Comparison of ENCODE assay signal across 8 cellular contexts in the genomic region with DNA sequence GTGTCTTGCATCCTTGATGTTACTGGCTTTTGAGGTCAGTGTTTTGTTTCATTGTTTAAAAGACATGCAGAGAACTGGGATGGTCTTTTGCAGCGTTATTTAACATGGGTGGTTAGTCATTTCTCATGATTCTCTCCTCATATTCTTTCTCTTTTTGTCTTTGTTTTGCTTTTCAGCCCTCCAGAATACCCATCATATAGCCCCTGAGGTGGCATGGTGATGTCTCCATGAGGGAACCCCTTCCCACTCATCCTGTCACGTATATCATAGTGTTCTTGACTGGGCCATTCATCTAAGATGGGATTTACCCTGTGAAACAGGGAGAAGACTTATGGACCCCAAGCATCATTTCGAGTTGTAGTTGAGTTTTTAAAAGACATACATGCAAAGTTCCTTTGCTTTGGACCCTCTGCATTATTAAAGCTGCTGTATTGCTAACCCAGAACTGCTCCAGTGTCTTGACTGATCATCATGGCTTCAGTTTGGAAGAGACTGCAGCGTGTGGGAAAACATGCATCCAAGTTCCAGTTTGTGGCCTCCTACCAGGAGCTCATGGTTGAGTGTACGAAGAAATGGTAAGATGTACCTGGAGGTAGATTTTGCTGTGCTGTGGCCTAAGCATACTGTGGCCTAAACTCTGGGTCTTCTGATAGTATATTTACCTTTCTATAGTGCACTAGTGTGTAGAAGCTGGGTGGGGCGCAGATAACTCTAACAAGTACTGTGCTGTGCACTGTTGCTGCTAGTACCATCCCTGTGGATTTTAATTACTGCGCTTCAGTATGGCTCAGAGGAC. TPM values are rescaled to one million over a fixed set of nuclear protein-coding genes. Genes with fewer than 3 reads are reported as not detected.
DNase-seq lines count a peak whose midpoint lies in the region; ATAC-seq and TF ChIP-seq lines count a peak whose summit lies in the region.

No MANE protein-coding gene starts in this region.

- H3K4me3 ChIP-seq in SK-N-MC (peak overlapping the region; percentile 84), spleen (peak overlapping the region in 7 of 8 donors; percentile 71 to 96 (median 91))

- TF ChIP-seq CTCF in foreskin keratinocyte (conservative IDR thresholded peaks at IDR 0.05) (no peak), spleen (IDR thresholded peaks at IDR 0.05 in 8 of 11, conservative IDR thresholded peaks at IDR 0.05 in 3 of 11) (no peak)

- H3K4me1 ChIP-seq in foreskin keratinocyte (peaks cover 20% of the 10 kb centered on the region), spleen (peaks cover 0 to 56% (median 28%) of the 10 kb centered on the region in 6 donors)

- H3K9me3 ChIP-seq in SK-N-MC (ENCODE audit: low read depth, low read length) (peaks cover 8% of the 10 kb centered on the region; the same call in 1 of the 2 replicates), spleen (no peaks in the 10 kb centered on the region)

- H3K27me3 ChIP-seq in foreskin keratinocyte (no peaks in the 10 kb centered on the region), spleen (replicated peaks in 1 of 7) (no peaks in the 10 kb centered on the region)

- H3K27ac ChIP-seq in SK-N-MC (no peak overlapping the region), foreskin keratinocyte (peak overlapping the region; percentile 2), spleen (peak overlapping the region in 5 of 8 donors; percentile 84 to 92 (median 86))

- ATAC-seq in foreskin keratinocyte (no peak), GM18861 (IDR thresholded peaks at IDR 0.05; ENCODE audit: unreplicated experiment) (no peak), HG03025 (IDR thresholded peaks at IDR 0.05; ENCODE audit: low FRiP score, unreplicated experiment) (no peak)

- DNase-seq in DMS79 treated with DMSO at 0.1 percent for 48 hours (lab: John Stamatoyannopoulos, UW) (peak; percentile 23), DMS79 (lab: John Stamatoyannopoulos, UW) (no peak), SK-N-MC (ENCODE audit: low read depth, low spot score) (no peak), foreskin keratinocyte (no peak), spleen (no peak)
- DNase-seq in stimulated activated CD4-positive, alpha-beta T cell treated with anti-CD3 and anti-CD28 coated beads, Interleukin-1b, Interleukin-23, amount 100 ng/mL, for 48 hours: no peak

- 83 to 88% (median 85%) methylated on average over 7 of the region's 7 CpGs for WGBS in spleen, 5 donors

- intact Hi-C loops in spleen (cut with DNase I; ENCODE audit: low total_unique reads): loop anchor here (5.0 kb wide), 1 partner anchor 200 kb away; a partner anchor contains a TSS

- TF ChIP-seq POLR2A in spleen (IDR thresholded peaks at IDR 0.05): no peak

- H3K36me3 ChIP-seq in SK-N-MC (ENCODE audit: insufficient read depth, low read length): peaks cover 40% of the 10 kb centered on the region
- peaks cover 0 to 7% (median 0%) of the 10 kb centered on the region in 6 donors for H3K36me3 ChIP-seq in spleen

- H3K9ac ChIP-seq in SK-N-MC (ENCODE audit: insufficient read length): peak overlapping the region; percentile 65

RNA-seq across cellular contexts. Expression of a gene that starts 1.4 kb away (rescaled TPM):
- total RNA-seq in foreskin keratinocyte (59.1 and 64.5 TPM in 2 replicates), spleen (10 to 100 TPM; 23.6 to 44.2 (median 34.2) TPM)
- polyA plus RNA-seq in foreskin keratinocyte (10.0 and 13.4 TPM in 2 replicates), spleen (1 to 10 TPM; 5.0 to 8.3 (median 5.3) TPM)
